2 cellular contexts compared by ENCODE assay signal in the genomic region with DNA sequence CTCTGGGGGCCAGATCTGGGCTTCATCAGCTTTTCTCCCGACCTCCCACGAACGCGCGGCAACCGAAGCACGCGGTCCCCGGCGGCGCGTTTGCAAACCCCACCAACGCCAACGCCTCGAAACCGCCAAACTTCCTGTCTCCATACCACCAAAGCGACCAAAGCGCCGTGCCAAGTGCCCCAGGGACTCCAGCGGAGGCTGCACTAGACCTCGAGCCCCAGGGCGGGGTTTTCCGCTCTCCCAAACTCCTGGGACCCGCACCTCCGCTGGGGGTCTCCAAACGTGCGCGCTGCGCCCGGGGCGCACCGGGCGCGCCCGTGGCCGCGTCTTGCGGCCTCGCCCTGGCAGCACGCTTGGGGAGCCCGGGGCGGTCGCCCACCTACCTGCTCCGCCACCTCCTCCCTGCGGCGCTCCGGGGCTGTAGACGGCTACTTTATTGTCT.
TF ChIP-seq lines count a peak whose summit lies in the region.

No MANE protein-coding gene starts in this region.

TF ChIP-seq in liver, 16 proteins besides CTCF, POLR2A, EP300 and RAD21 (continued from another document):
- TF ChIP-seq, protein P1, sequence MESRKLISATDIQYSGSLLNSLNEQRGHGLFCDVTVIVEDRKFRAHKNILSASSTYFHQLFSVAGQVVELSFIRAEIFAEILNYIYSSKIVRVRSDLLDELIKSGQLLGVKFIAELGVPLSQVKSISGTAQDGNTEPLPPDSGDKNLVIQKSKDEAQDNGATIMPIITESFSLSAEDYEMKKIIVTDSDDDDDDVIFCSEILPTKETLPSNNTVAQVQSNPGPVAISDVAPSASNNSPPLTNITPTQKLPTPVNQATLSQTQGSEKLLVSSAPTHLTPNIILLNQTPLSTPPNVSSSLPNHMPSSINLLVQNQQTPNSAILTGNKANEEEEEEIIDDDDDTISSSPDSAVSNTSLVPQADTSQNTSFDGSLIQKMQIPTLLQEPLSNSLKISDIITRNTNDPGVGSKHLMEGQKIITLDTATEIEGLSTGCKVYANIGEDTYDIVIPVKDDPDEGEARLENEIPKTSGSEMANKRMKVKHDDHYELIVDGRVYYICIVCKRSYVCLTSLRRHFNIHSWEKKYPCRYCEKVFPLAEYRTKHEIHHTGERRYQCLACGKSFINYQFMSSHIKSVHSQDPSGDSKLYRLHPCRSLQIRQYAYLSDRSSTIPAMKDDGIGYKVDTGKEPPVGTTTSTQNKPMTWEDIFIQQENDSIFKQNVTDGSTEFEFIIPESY (IDR thresholded peaks at IDR 0.05), result no peak
TF ChIP-seq in liver: peak in this region for 0.

TF ChIP-seq in HepG2, 621 proteins besides CTCF, POLR2A, EP300 and RAD21 (continued from another document):
- TF ChIP-seq, protein P1 (CRISPR knock-in tag; IDR thresholded peaks at IDR 0.05), result no peak
- no peak for TF ChIP-seq MYC (CRISPR knock-in tag; IDR thresholded peaks at IDR 0.05; ENCODE audit: borderline replicate concordance)
- TF ChIP-seq ZNF570 (CRISPR knock-in tag; IDR thresholded peaks at IDR 0.05; ENCODE audit: borderline replicate concordance), result no peak
- TF ChIP-seq, protein P2, sequence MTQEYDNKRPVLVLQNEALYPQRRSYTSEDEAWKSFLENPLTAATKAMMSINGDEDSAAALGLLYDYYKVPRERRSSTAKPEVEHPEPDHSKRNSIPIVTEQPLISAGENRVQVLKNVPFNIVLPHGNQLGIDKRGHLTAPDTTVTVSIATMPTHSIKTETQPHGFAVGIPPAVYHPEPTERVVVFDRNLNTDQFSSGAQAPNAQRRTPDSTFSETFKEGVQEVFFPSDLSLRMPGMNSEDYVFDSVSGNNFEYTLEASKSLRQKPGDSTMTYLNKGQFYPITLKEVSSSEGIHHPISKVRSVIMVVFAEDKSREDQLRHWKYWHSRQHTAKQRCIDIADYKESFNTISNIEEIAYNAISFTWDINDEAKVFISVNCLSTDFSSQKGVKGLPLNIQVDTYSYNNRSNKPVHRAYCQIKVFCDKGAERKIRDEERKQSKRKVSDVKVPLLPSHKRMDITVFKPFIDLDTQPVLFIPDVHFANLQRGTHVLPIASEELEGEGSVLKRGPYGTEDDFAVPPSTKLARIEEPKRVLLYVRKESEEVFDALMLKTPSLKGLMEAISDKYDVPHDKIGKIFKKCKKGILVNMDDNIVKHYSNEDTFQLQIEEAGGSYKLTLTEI (CRISPR knock-in tag; conservative IDR thresholded peaks at IDR 0.05), result no peak
- TF ChIP-seq, protein P3, sequence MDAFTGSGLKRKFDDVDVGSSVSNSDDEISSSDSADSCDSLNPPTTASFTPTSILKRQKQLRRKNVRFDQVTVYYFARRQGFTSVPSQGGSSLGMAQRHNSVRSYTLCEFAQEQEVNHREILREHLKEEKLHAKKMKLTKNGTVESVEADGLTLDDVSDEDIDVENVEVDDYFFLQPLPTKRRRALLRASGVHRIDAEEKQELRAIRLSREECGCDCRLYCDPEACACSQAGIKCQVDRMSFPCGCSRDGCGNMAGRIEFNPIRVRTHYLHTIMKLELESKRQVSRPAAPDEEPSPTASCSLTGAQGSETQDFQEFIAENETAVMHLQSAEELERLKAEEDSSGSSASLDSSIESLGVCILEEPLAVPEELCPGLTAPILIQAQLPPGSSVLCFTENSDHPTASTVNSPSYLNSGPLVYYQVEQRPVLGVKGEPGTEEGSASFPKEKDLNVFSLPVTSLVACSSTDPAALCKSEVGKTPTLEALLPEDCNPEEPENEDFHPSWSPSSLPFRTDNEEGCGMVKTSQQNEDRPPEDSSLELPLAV (CRISPR knock-in tag; conservative IDR thresholded peaks at IDR 0.05; ENCODE audit: low read depth), result no peak
- TF ChIP-seq ZMYM4 (CRISPR knock-in tag; IDR thresholded peaks at IDR 0.05), result no peak
- TF ChIP-seq, protein P4, sequence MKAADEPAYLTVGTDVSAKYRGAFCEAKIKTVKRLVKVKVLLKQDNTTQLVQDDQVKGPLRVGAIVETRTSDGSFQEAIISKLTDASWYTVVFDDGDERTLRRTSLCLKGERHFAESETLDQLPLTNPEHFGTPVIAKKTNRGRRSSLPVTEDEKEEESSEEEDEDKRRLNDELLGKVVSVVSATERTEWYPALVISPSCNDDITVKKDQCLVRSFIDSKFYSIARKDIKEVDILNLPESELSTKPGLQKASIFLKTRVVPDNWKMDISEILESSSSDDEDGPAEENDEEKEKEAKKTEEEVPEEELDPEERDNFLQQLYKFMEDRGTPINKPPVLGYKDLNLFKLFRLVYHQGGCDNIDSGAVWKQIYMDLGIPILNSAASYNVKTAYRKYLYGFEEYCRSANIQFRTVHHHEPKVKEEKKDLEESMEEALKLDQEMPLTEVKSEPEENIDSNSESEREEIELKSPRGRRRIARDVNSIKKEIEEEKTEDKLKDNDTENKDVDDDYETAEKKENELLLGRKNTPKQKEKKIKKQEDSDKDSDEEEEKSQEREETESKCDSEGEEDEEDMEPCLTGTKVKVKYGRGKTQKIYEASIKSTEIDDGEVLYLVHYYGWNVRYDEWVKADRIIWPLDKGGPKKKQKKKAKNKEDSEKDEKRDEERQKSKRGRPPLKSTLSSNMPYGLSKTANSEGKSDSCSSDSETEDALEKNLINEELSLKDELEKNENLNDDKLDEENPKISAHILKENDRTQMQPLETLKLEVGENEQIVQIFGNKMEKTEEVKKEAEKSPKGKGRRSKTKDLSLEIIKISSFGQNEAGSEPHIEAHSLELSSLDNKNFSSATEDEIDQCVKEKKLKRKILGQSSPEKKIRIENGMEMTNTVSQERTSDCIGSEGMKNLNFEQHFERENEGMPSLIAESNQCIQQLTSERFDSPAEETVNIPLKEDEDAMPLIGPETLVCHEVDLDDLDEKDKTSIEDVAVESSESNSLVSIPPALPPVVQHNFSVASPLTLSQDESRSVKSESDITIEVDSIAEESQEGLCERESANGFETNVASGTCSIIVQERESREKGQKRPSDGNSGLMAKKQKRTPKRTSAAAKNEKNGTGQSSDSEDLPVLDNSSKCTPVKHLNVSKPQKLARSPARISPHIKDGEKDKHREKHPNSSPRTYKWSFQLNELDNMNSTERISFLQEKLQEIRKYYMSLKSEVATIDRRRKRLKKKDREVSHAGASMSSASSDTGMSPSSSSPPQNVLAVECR (CRISPR knock-in tag; IDR thresholded peaks at IDR 0.05; ENCODE audit: borderline replicate concordance), result no peak
- TF ChIP-seq NFRKB (IDR thresholded peaks at IDR 0.05), result no peak
- TF ChIP-seq ZNF780A (CRISPR knock-in tag; IDR thresholded peaks at IDR 0.05), result no peak
- TF ChIP-seq PCBP2 (optimal IDR thresholded peaks at IDR 0.05; ENCODE audit: low read depth, low read length, poor library complexity, severe bottlenecking), result no peak
